10 cellular contexts compared by ENCODE assay signal in the genomic region with DNA sequence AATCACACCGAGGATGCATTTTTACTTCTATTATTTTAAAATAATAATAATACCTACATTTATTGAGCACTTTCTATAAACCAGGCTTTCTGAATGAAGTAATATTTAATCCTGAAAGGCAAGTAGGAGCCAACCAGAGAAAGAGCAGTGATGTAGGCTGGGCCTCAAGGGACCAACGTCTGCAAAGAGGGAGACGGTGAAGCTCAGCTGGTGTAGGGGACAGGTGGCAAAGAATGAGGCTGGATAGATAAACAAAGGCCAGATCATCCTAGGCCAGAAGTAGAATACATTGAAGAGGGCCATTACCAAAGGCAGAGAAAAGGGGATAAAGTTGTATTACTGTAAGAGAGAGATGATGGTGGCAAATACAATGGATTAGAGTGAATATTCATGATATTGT. TPM values are rescaled to one million over a fixed set of nuclear protein-coding genes. Genes with fewer than 3 reads are reported as not detected.
DNase-seq lines count a peak whose midpoint lies in the region; ATAC-seq and TF ChIP-seq lines count a peak whose summit lies in the region.
"Had no signal": no experiment of that assay in that cellular context is flagged by ENCODE, and none has a peak within 500 bp of the region (broad histone marks: within the 10 kb centered on the region; RNA-seq: fewer than 3 reads in every experiment).

No MANE protein-coding gene starts in this region.

- H4K20me1 ChIP-seq in Loucy (ENCODE audit: insufficient read depth, low read length, poor library complexity, severe bottlenecking): no peaks in the 10 kb centered on the region

- peaks cover 20% of the 10 kb centered on the region for H3K4me1 ChIP-seq in CD4-positive, CD25-positive, alpha-beta regulatory T cell (ENCODE audit: control insufficient read depth, insufficient read depth, low read length, poor library complexity, severe bottlenecking)
- peaks cover 21% of the 10 kb centered on the region for H3K4me1 ChIP-seq in Loucy (ENCODE audit: insufficient read depth, low read length, poor library complexity, severe bottlenecking)

- H3K4me1 Mint-ChIP-seq in CD4-positive, CD25-positive, alpha-beta regulatory T cell: peaks cover 24 to 49% (median 30%) of the 10 kb centered on the region in 4 donors
- H3K4me1 Mint-ChIP-seq in central memory CD8-positive, alpha-beta T cell: peaks cover 39% of the 10 kb centered on the region
- peaks cover 10% of the 10 kb centered on the region for H3K4me1 Mint-ChIP-seq in neural crest cell

- no peak for TF ChIP-seq CTCF in Loucy (conservative IDR thresholded peaks at IDR 0.05; ENCODE audit: low read length)
- no peak for TF ChIP-seq CTCF in neural crest cell (conservative IDR thresholded peaks at IDR 0.05)

- DNase-seq in CD4-positive, CD25-positive, alpha-beta regulatory T cell: no peak
- DNase-seq in central memory CD8-positive, alpha-beta T cell (ENCODE audit: low spot score in 2 of 2): no peak
- DNase-seq in neural crest cell (ENCODE audit: low read depth, low spot score): no peak
- DNase-seq in midbrain (lab: John Stamatoyannopoulos, UW): no peak
- DNase-seq in NCI-H345 treated with DMSO at 0.1 percent for 48 hours (lab: John Stamatoyannopoulos, UW; ENCODE audit: unreplicated experiment): no peak
- DNase-seq: activated CD8-positive, alpha-beta memory T cell treated with anti-CD3 and anti-CD28 coated beads, Interleukin-2, amount 50 U/mL, for 4 hours; NCI-H2171 had no signal

- H3K27ac Mint-ChIP-seq in CD4-positive, CD25-positive, alpha-beta regulatory T cell: peak overlapping the region; percentile 96 to 99 (median 98)
- peak overlapping the region; percentile 99 for H3K27ac Mint-ChIP-seq in central memory CD8-positive, alpha-beta T cell (ENCODE audit: low read depth)
- no peak overlapping the region for H3K27ac Mint-ChIP-seq in neural crest cell (ENCODE audit: unreplicated experiment)

- H3K27me3 Mint-ChIP-seq in CD4-positive, CD25-positive, alpha-beta regulatory T cell: peaks cover 8% of the 10 kb centered on the region
- peaks cover 6% of the 10 kb centered on the region for H3K27me3 Mint-ChIP-seq in central memory CD8-positive, alpha-beta T cell
- peaks cover 3% of the 10 kb centered on the region for H3K27me3 Mint-ChIP-seq in neural crest cell (ENCODE audit: low read depth)

- no peaks in the 10 kb centered on the region for H3K27me3 ChIP-seq in CD4-positive, CD25-positive, alpha-beta regulatory T cell (ENCODE audit: control insufficient read depth, insufficient read depth, low read length)
- H3K27me3 ChIP-seq in Loucy (ENCODE audit: insufficient read depth, low read length, poor library complexity, severe bottlenecking): no peaks in the 10 kb centered on the region

- H3K9me3 Mint-ChIP-seq in CD4-positive, CD25-positive, alpha-beta regulatory T cell: peaks cover 0 to 6% (median 3%) of the 10 kb centered on the region in 7 donors
- no peaks in the 10 kb centered on the region for H3K9me3 Mint-ChIP-seq in central memory CD8-positive, alpha-beta T cell
- peaks cover 6% of the 10 kb centered on the region for H3K9me3 Mint-ChIP-seq in neural crest cell

- H3K27ac ChIP-seq in CD4-positive, CD25-positive, alpha-beta regulatory T cell (ENCODE audit: insufficient read depth, low read length, poor library complexity, severe bottlenecking): peak overlapping the region; percentile 96

- peak overlapping the region; percentile 90 to 94 (median 93) for H3K4me3 Mint-ChIP-seq in CD4-positive, CD25-positive, alpha-beta regulatory T cell
- H3K4me3 Mint-ChIP-seq in central memory CD8-positive, alpha-beta T cell: peak overlapping the region; percentile 95
- H3K4me3 Mint-ChIP-seq in neural crest cell: peak overlapping the region; percentile 35

- peaks cover 18% of the 10 kb centered on the region for H3K36me3 Mint-ChIP-seq in CD4-positive, CD25-positive, alpha-beta regulatory T cell
- H3K36me3 Mint-ChIP-seq in central memory CD8-positive, alpha-beta T cell (ENCODE audit: insufficient read depth): peaks cover 19% of the 10 kb centered on the region
- peaks cover 11% of the 10 kb centered on the region for H3K36me3 Mint-ChIP-seq in neural crest cell (ENCODE audit: low read depth)

- peak overlapping the region; percentile 94 for H3K4me3 ChIP-seq in CD4-positive, CD25-positive, alpha-beta regulatory T cell (ENCODE audit: low read depth, low read length)
- peak overlapping the region; percentile 83 for H3K4me3 ChIP-seq in Loucy (ENCODE audit: low read length, poor library complexity, severe bottlenecking)

- no peaks in the 10 kb centered on the region for H3K9me2 ChIP-seq in Loucy (replicated peaks; ENCODE audit: low read depth, low read length)

- 0 out of 2 replicates have a peak, but pooled peaks cover 5% of the 10 kb centered on the region for H3F3A ChIP-seq in Loucy (ENCODE audit: low read depth)

- no peaks in the 10 kb centered on the region for H3K9me3 ChIP-seq in CD4-positive, CD25-positive, alpha-beta regulatory T cell (ENCODE audit: control insufficient read depth in 2 of 2, low read length in 2 of 2)
- H3K9me3 ChIP-seq in Loucy (ENCODE audit: insufficient read depth, low read depth, low read length): peaks cover 4% of the 10 kb centered on the region; the same call in 1 of the 2 replicates

- peaks cover 34% of the 10 kb centered on the region for H3K79me2 ChIP-seq in Loucy (ENCODE audit: insufficient read depth, low read length)

- no peak for ATAC-seq in CD4-positive, CD25-positive, alpha-beta regulatory T cell (ENCODE audit: low read depth in 2 of 2)
- ATAC-seq in central memory CD8-positive, alpha-beta T cell (replicated peaks; ENCODE audit: extremely low read depth, poor library complexity, severe bottlenecking): no peak
- ATAC-seq in HG02938 (IDR thresholded peaks at IDR 0.05; ENCODE audit: unreplicated experiment): no peak
- ATAC-seq in HG02588 (IDR thresholded peaks at IDR 0.05; ENCODE audit: unreplicated experiment): no peak

- H3K9ac ChIP-seq in Loucy (ENCODE audit: low read depth, low read length, poor library complexity, severe bottlenecking): peak overlapping the region; percentile 94

- no peak overlapping the region for H2AFZ ChIP-seq in Loucy (ENCODE audit: low read length)

- peak overlapping the region; percentile 91 for H3K4me2 ChIP-seq in Loucy (ENCODE audit: low read depth, low read length, poor library complexity, severe bottlenecking)

- H3K36me3 ChIP-seq in CD4-positive, CD25-positive, alpha-beta regulatory T cell (ENCODE audit: control insufficient read depth, insufficient read depth, low read length): peaks cover 2% of the 10 kb centered on the region
- H3K36me3 ChIP-seq in Loucy (ENCODE audit: insufficient read depth, low read length): no peaks in the 10 kb centered on the region

RNA-seq across cellular contexts. Expression of gene TMBIM4, which starts 0.8 kb away (rescaled TPM):
- 51.1 TPM for total RNA-seq in CD4-positive, CD25-positive, alpha-beta regulatory T cell
- polyA plus RNA-seq in CD4-positive, CD25-positive, alpha-beta regulatory T cell: 100 to 1,000 TPM; 313 to 470 (median 385) TPM
- total RNA-seq in neural crest cell: 22.2 and 27.2 TPM in 2 replicates

RNA-seq across cellular contexts. Expression of gene IRAK3, which starts 18.4 kb away (rescaled TPM):
- 3.6 TPM for total RNA-seq in CD4-positive, CD25-positive, alpha-beta regulatory T cell
- polyA plus RNA-seq in CD4-positive, CD25-positive, alpha-beta regulatory T cell: 1 to 10 TPM in 2 of 4 donors, under 1 TPM in 2; 0.23 to 1.6 (median 1.1) TPM
- 0.56 and 0.61 TPM in 2 replicates for total RNA-seq in neural crest cell

RNA-seq across cellular contexts. Expression of gene LLPH, which starts 40.1 kb away (rescaled TPM):
- 32.9 TPM for total RNA-seq in CD4-positive, CD25-positive, alpha-beta regulatory T cell
- 10 to 100 TPM; 31.2 to 52.4 (median 40.3) TPM for polyA plus RNA-seq in CD4-positive, CD25-positive, alpha-beta regulatory T cell
- total RNA-seq in neural crest cell: 24.9 and 26.2 TPM in 2 replicates

Comparison
In these comparisons a context has a peak if more than half of its experiments do, and no peak if none do; other contexts are left out.
1. H3K4me3 Mint-ChIP-seq: peak in every context shown above with its lines; median percentile 95 in central memory CD8-positive, alpha-beta T cell; 93 in CD4-positive, CD25-positive, alpha-beta regulatory T cell; 35 in neural crest cell.